ENCODE assay signal across 8 cellular contexts in the genomic region with DNA sequence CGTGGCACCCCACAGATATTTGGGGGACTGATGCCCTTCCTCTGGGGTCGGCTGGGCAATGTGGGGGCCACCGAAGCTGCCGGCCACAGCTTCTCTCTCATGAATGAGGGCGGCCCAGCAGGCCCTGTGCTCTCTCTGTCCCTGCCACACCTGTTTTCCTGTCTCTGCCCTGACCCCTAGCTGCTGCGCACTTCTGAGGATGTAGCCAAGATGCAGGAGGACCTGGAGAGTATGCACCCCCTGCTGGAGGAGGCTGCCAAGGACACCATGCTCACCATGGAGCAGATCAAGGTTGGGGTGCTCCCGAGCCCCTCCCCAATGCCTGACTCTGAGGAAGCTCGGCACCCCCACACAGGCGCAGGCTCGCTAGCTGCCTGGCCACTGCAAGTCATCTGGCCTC. TPM values are rescaled to one million over a fixed set of nuclear protein-coding genes. Genes with fewer than 3 reads are reported as not detected.
DNase-seq lines count a peak whose midpoint lies in the region; ATAC-seq and TF ChIP-seq lines count a peak whose summit lies in the region.

No MANE protein-coding gene starts in this region.

- no peak for TF ChIP-seq POLR2A in body of pancreas (IDR thresholded peaks at IDR 0.05)

- intact Hi-C loops in left colon (cut with DNase I, micrococcal nuclease) = no loop called here
- intact Hi-C loops in body of pancreas (cut with DNase I) = no loop called here

- peak in 2 of 7 experiments; percentile 14 to 24 for TF ChIP-seq CTCF in body of pancreas (IDR thresholded peaks at IDR 0.05)

- DNase-seq in ELR (ENCODE audit: low read depth) = peak; percentile 60
- DNase-seq in HuH-7 (ENCODE audit: low spot score) = peak; percentile 76
- peak; percentile 20 for DNase-seq in UCSD-AML1 (lab: John Stamatoyannopoulos, UW; ENCODE audit: unreplicated experiment)
- DNase-seq in left colon = peak in 1 of 2 donors; percentile 40
- no peak for DNase-seq in NCI-H1436 (lab: John Stamatoyannopoulos, UW)
- DNase-seq in body of pancreas = no peak

- H3K36me3 ChIP-seq in body of pancreas (replicated peaks in 1 of 2; ENCODE audit: insufficient read depth in 1 of 2, low read depth in 2 of 2) = no peaks in the 10 kb centered on the region

- no peak overlapping the region for H3K4me3 ChIP-seq in body of pancreas

- H3K4me1 ChIP-seq in body of pancreas = no peaks in the 10 kb centered on the region

- no peaks in the 10 kb centered on the region for H3K27me3 ChIP-seq in body of pancreas

- H3K27ac ChIP-seq in body of pancreas = no peak overlapping the region

- WGBS in body of pancreas, 2 donors = 69% methylated on average over 10 of the region's 10 CpGs; no CpG with 5 or more reads in 1 of the 2 donors

- H3K9me3 ChIP-seq in body of pancreas = no peaks in the 10 kb centered on the region

- ATAC-seq in left colon (peak; percentile 44), GM18520 (IDR thresholded peaks at IDR 0.05; ENCODE audit: unreplicated experiment) (no peak), body of pancreas (no peak), GM18870 (IDR thresholded peaks at IDR 0.05; ENCODE audit: unreplicated experiment) (no peak)

RNA-seq across cellular contexts. Expression of gene BAP1, which starts 24.7 kb away (rescaled TPM):
- total RNA-seq in left colon (10 to 100 TPM; 73.1 to 73.2 TPM), body of pancreas (10 to 100 TPM; 40.7 to 49.4 TPM)

RNA-seq across cellular contexts. Expression of gene PHF7, which starts 25.3 kb away (rescaled TPM):
- total RNA-seq in left colon = 10 to 100 TPM; 15.6 to 21.6 TPM
- total RNA-seq in body of pancreas = 1 to 10 TPM; 4.0 to 4.9 TPM

RNA-seq across cellular contexts. Expression of gene SEMA3G, which starts 59.7 kb away (rescaled TPM):
- total RNA-seq in left colon = 1 to 10 TPM; 5.1 to 5.5 TPM
- total RNA-seq in body of pancreas = 10 to 100 TPM in 1 of 2 donors, 1 to 10 TPM in 1; 3.9 to 13.2 TPM

Comparison
In these comparisons a context has a peak if more than half of its experiments do, and no peak if none do; other contexts are left out.
1. DNase-seq: peak in ELR (single experiment), HuH-7 (single experiment) and UCSD-AML1 (single experiment); none in NCI-H1436 (single experiment) and body of pancreas (0 of 4).